11 cellular contexts compared by ENCODE assay signal in the genomic region with DNA sequence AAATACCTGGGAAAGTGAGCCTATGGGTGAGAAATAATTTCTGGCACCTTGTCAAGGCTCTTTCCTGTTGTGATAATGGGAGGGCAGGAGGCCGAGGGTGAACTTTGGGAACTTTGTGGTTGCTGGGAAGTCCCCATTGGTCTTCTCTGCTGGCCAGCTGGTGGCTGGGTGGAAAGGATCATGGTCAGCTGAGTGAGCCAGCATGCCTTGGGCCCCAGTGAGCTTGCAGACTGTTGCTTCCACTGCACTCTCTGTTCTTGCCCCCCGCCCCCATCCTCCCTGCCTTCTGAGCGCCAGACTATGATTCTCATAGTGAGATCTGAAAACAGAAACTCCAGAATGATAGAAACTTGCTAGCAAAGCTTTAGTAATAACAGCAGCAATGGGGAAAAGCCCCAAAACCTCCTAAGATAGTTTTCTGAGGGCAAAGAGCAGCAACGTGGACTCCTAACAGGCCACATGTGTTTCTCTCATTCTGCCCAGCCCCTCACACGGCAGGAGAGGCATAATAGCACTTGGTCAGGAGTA.
DNase-seq lines count a peak whose midpoint lies in the region; ATAC-seq, FAIRE-seq and TF ChIP-seq lines count a peak whose summit lies in the region.
"Had no signal": no experiment of that assay in that cellular context is flagged by ENCODE, and none has a peak within 500 bp of the region (broad histone marks: within the 10 kb centered on the region; RNA-seq: fewer than 3 reads in every experiment).

No MANE protein-coding gene starts in this region.

- DNase-seq in GM13977 (ENCODE audit: low spot score) (peak; percentile 54), GM12878 (ENCODE audit: low read depth, low spot score) (peak; percentile 97), SKM-1 (lab: John Stamatoyannopoulos, UW; ENCODE audit: unreplicated experiment) (no peak), stomach (no peak), HuH-7.5 (ENCODE audit: low spot score) (no peak), NCI-H526 treated with DMSO at 0.1 percent for 48 hours (lab: John Stamatoyannopoulos, UW) (no peak)
- DNase-seq: cortex of kidney, KG1 had no signal

- POLR2A ChIA-PET in GM12878 (lab: Charles Lee): interaction anchor here (0.8 to 2.0 kb wide), 8 partner anchors 14 to 139 kb away, joined by 3 to 14 read pairs (median 3); a partner anchor contains a TSS

- ATAC-seq in GM19468 (IDR thresholded peaks at IDR 0.05; ENCODE audit: extremely low read depth, unreplicated experiment) (peak; percentile 75), HG03196 (IDR thresholded peaks at IDR 0.05; ENCODE audit: unreplicated experiment) (peak; percentile 72), GM12878 (peak; percentile 79)

- H3K36me3 ChIP-seq in GM12878 (ENCODE audit: control insufficient read depth in 2 of 2, insufficient read depth in 2 of 2, low read length in 1 of 2): no peaks in the 10 kb centered on the region
- H3K36me3 ChIP-seq in stomach: no peaks in the 10 kb centered on the region

- H3K4me1 ChIP-seq in GM12878 (ENCODE audit: control insufficient read depth, insufficient read depth, low read length): peaks cover 63% of the 10 kb centered on the region
- no peaks in the 10 kb centered on the region for H3K4me1 ChIP-seq in stomach

- H4K20me1 ChIP-seq in GM12878 (ENCODE audit: control insufficient read depth, insufficient read depth): no peaks in the 10 kb centered on the region

- peak; percentile 67 for TF ChIP-seq POLR2A in GM12878 (IDR thresholded peaks at IDR 0.05; ENCODE audit: low read depth, low read length)
- TF ChIP-seq POLR2A in stomach (IDR thresholded peaks at IDR 0.05): no peak

- TF ChIP-seq RAD21 in GM12878 (IDR thresholded peaks at IDR 0.05; ENCODE audit: insufficient read depth, low read depth, low read length): peak; percentile 38

- peaks cover 2% of the 10 kb centered on the region for H3K79me2 ChIP-seq in GM12878 (ENCODE audit: control insufficient read depth, insufficient read depth, low read length)

- H3K4me2 ChIP-seq in GM12878 (ENCODE audit: control insufficient read depth, insufficient read depth): peak overlapping the region; percentile 70

- BruUV-seq in GM12878 (replicated peaks; lab: Mats Ljungman, UMichigan): no TSS peak

- H3K4me3 ChIP-seq in GM12878 (peak overlapping the region; percentile 37), stomach (no peak overlapping the region)
- H3K4me3 ChIP-seq: SK-N-MC had no signal

- H2AFZ ChIP-seq in GM12878 (ENCODE audit: control insufficient read depth, low read depth, low read length): no peak overlapping the region

- no peak for TF ChIP-seq CTCF in GM13977 (IDR thresholded peaks at IDR 0.05; ENCODE audit: extremely low read depth, insufficient read depth, missing control alignments)
- TF ChIP-seq CTCF in GM12878 (IDR thresholded peaks at IDR 0.05 in 2 of 3, conservative IDR thresholded peaks at IDR 0.05 in 1 of 3; ENCODE audit: control insufficient read depth in 2 of 3, extremely low read depth in 1 of 3, insufficient read depth in 1 of 3, low read depth in 3 of 3, low read length in 3 of 3): no peak
- no peak for TF ChIP-seq CTCF in stomach (IDR thresholded peaks at IDR 0.05)

- H3K27ac ChIP-seq in GM12878 (ENCODE audit: control insufficient read depth, insufficient read depth) (peak overlapping the region; percentile 98), stomach (no peak overlapping the region)
- H3K27ac ChIP-seq: SK-N-MC had no signal

- 0% methylated on average over 5 of the region's 5 CpGs for WGBS in GM12878 (ENCODE audit: insufficient coverage, insufficient replicate concordance, low lambda C conversion rate, missing lambda C conversion rate)
- WGBS in stomach, 5 donors: 56 to 63% (median 59%) methylated on average over 5 of the region's 5 CpGs

- RAD21 ChIA-PET in GM12878 (lab: Charles Lee; ENCODE audit: unreplicated experiment): interaction anchor here (0.7 to 3.3 kb wide), 19 partner anchors 10 to 607 kb away, joined by 3 to 40 read pairs (median 4); no protein-coding TSS in a partner anchor

- in situ Hi-C loops in GM13977 (cut with MboI; ENCODE audit: low pct_unique_long_range_greater_than_20kb, low sequenced_read_pairs, unreplicated experiment): no loop called here
- in situ Hi-C loops in GM12878 (cut with MboI): loop anchor here (5.0 kb wide), 3 partner anchors 61 to 181 kb away; no protein-coding TSS in a partner anchor

- intact Hi-C loops in GM12878 (cut with micrococcal nuclease; ENCODE audit: unreplicated experiment) (loop anchor here (1.0 to 10.0 kb wide), 5 partner anchors 54 to 981 kb away; a partner anchor contains a TSS), stomach (cut with DNase I; ENCODE audit: low total_unique reads) (no loop called here)

- H3K9me3 ChIP-seq in GM12878 (replicated peaks; ENCODE audit: control insufficient read depth, insufficient read depth, low read length): no peaks in the 10 kb centered on the region
- H3K9me3 ChIP-seq in stomach: no peaks in the 10 kb centered on the region

- H3K9ac ChIP-seq in GM12878 (ENCODE audit: control insufficient read depth, insufficient read depth, low read length): peak overlapping the region; percentile 58

- CTCF ChIA-PET in GM12878 (lab: Yijun Ruan, JAX): interaction anchor here (0.8 to 9.2 kb wide), 9 partner anchors 12 to 609 kb away, joined by 3 to 94 read pairs (median 4); no protein-coding TSS in a partner anchor

- SMC1A ChIA-PET in GM12878 (lab: Charles Lee; ENCODE audit: uncharacterized antibody, unreplicated experiment): interaction anchor here (0.9 to 3.3 kb wide), 16 partner anchors 13 to 415 kb away, joined by 3 to 41 read pairs (median 4); no protein-coding TSS in a partner anchor

- peak; percentile 69 for FAIRE-seq in GM12878 (lab: Jason Lieb, UNC)

- TF ChIP-seq EP300 in GM12878 (IDR thresholded peaks at IDR 0.05; ENCODE audit: borderline replicate concordance in 1 of 2, control insufficient read depth in 1 of 2, low read depth in 2 of 2, low read length in 2 of 2) (peak; percentile 90 to 97), stomach (IDR thresholded peaks at IDR 0.05) (no peak)

- H3K27me3 ChIP-seq in GM12878 (replicated peaks in 1 of 2; ENCODE audit: control insufficient read depth in 2 of 2, insufficient read depth in 2 of 2, low read length in 1 of 2): no peaks in the 10 kb centered on the region
- H3K27me3 ChIP-seq in stomach: no peaks in the 10 kb centered on the region

TF ChIP-seq in GM12878, 131 proteins besides CTCF, POLR2A, EP300 and RAD21 (continues in another document):
- no peak for TF ChIP-seq BRCA1 (IDR thresholded peaks at IDR 0.05; ENCODE audit: low read depth, low read length)
- TF ChIP-seq RBBP5 (conservative IDR thresholded peaks at IDR 0.05): no peak
- peak; percentile 62; the same call in 1 of the 2 replicates for TF ChIP-seq TAF1 (IDR thresholded peaks at IDR 0.05; ENCODE audit: borderline replicate concordance, low read depth, low read length)
- TF ChIP-seq RELA (IDR thresholded peaks at IDR 0.05; ENCODE audit: borderline replicate concordance, partially characterized antibody): peak; percentile 99
- TF ChIP-seq NFXL1 (IDR thresholded peaks at IDR 0.05; ENCODE audit: borderline replicate concordance): no peak
- TF ChIP-seq EED (IDR thresholded peaks at IDR 0.05; ENCODE audit: low read depth): peak; percentile 99
- 0 out of 2 replicates have a peak, but pooled peaks have one; percentile 19 for TF ChIP-seq RCOR1 (conservative IDR thresholded peaks at IDR 0.05; ENCODE audit: low read depth, low read length)
- peak; percentile 95 for TF ChIP-seq NBN (IDR thresholded peaks at IDR 0.05)
- no peak for TF ChIP-seq ESRRA (IDR thresholded peaks at IDR 0.05; ENCODE audit: low read length)
- TF ChIP-seq BACH1 (IDR thresholded peaks at IDR 0.05; ENCODE audit: borderline replicate concordance): peak; percentile 67
- no peak for TF ChIP-seq CBX3 (IDR thresholded peaks at IDR 0.05; ENCODE audit: borderline replicate concordance, low read depth)
- no peak for TF ChIP-seq MTA3 (IDR thresholded peaks at IDR 0.05; ENCODE audit: borderline replicate concordance, low read length)
- TF ChIP-seq CREM (IDR thresholded peaks at IDR 0.05; ENCODE audit: low read depth): peak; percentile 90
- TF ChIP-seq BMI1 (IDR thresholded peaks at IDR 0.05; ENCODE audit: borderline replicate concordance): 0 out of 2 replicates have a peak, but pooled peaks have one; percentile 40
- TF ChIP-seq BCL11A (IDR thresholded peaks at IDR 0.05; ENCODE audit: low read depth, low read length): peak; percentile 92
- peak; percentile 97 for TF ChIP-seq NR2F1 (conservative IDR thresholded peaks at IDR 0.05)
- peak; percentile 96 for TF ChIP-seq ZBED1 (IDR thresholded peaks at IDR 0.05; ENCODE audit: borderline replicate concordance)
- TF ChIP-seq TBL1XR1 (IDR thresholded peaks at IDR 0.05; ENCODE audit: low read depth, low read length): peak; percentile 90
- TF ChIP-seq MXI1 (IDR thresholded peaks at IDR 0.05; ENCODE audit: low read depth, low read length): peak; percentile 73; the same call in 1 of the 2 replicates
- no peak for TF ChIP-seq STAT1 (conservative IDR thresholded peaks at IDR 0.05)
- no peak for TF ChIP-seq KAT2A (conservative IDR thresholded peaks at IDR 0.05; ENCODE audit: control insufficient read depth, low read depth, low read length)
- peak; percentile 99 for TF ChIP-seq IKZF2 (IDR thresholded peaks at IDR 0.05)
- TF ChIP-seq, protein P1, sequence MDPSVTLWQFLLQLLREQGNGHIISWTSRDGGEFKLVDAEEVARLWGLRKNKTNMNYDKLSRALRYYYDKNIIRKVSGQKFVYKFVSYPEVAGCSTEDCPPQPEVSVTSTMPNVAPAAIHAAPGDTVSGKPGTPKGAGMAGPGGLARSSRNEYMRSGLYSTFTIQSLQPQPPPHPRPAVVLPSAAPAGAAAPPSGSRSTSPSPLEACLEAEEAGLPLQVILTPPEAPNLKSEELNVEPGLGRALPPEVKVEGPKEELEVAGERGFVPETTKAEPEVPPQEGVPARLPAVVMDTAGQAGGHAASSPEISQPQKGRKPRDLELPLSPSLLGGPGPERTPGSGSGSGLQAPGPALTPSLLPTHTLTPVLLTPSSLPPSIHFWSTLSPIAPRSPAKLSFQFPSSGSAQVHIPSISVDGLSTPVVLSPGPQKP (IDR thresholded peaks at IDR 0.05; ENCODE audit: low read depth, low read length): no peak
- peak; percentile 91 for TF ChIP-seq DPF2 (IDR thresholded peaks at IDR 0.05)

Comparison
In these comparisons a context has a peak if more than half of its experiments do, and no peak if none do; other contexts are left out.
1. DNase-seq: peak in GM13977 (single experiment) and GM12878 (single experiment); none in SKM-1 (single experiment), stomach (single experiment), HuH-7.5 (single experiment) and NCI-H526 treated with DMSO at 0.1 percent for 48 hours (single experiment).
2. Peak in every context shown above with its lines, with median percentiles within 50 percentile points of each other: ATAC-seq.